Comparison of ENCODE assay signal across 9 cellular contexts in genomic region chr2:68908392-68908970, GRCh38. TPM values are rescaled to one million over a fixed set of nuclear protein-coding genes. Genes with fewer than 3 reads are reported as not detected.
DNase-seq lines count a peak whose midpoint lies in the region; ATAC-seq and TF ChIP-seq lines count a peak whose summit lies in the region.
"Had no signal": no experiment of that assay in that cellular context is flagged by ENCODE, and none has a peak within 500 bp of the region (broad histone marks: within the 10 kb centered on the region; RNA-seq: fewer than 3 reads in every experiment).

No MANE protein-coding gene starts in this region.

- H3K4me3 ChIP-seq in Peyer's patch, result no peak overlapping the region

- H3K27me3 Mint-ChIP-seq in nephron progenitor cell (ENCODE audit: low read depth, poor library complexity), result peaks cover 7% of the 10 kb centered on the region

- intact Hi-C loops in cardiac septum (cut with DNase I), result loop anchor here (2.0 to 5.0 kb wide), 3 partner anchors 76 to 191 kb away; no protein-coding TSS in a partner anchor

- peak overlapping the region; percentile 48 to 75 (median 66) for H3K27ac ChIP-seq in Peyer's patch

- H3K4me3 Mint-ChIP-seq in nephron progenitor cell, result no peak overlapping the region
- H3K4me3 Mint-ChIP-seq: brain had no signal

- no peaks in the 10 kb centered on the region for H3K9me3 ChIP-seq in Peyer's patch

- peak; percentile 93 for DNase-seq in DMS153 (lab: John Stamatoyannopoulos, UW)
- DNase-seq in HUDEP-2 (lab: John Stamatoyannopoulos, UW; ENCODE audit: unreplicated experiment in 76 of 76), result peak in 73 of 76 experiments; percentile 6 to 90 (median 60)
- DNase-seq in Peyer's patch, result peak; percentile 63 to 95 (median 90)
- peak; percentile 71 for DNase-seq in activated T-helper 1 cell treated with Interleukin-2 at 50 U/mL for 16 hours (ENCODE audit: low read depth)
- DNase-seq in cardiac septum (ENCODE audit: low spot score), result peak; percentile 86
- DNase-seq in stimulated activated CD4-positive, alpha-beta T cell treated with anti-CD3 and anti-CD28 coated beads, Interleukin-12 subunit alpha, Interleukin-12 subunit beta, amount 100 ng/mL, for 4 hours, result peak; percentile 69
- DNase-seq in nephron progenitor cell, result no peak

- peaks cover 0 to 11% (median 9%) of the 10 kb centered on the region in 4 donors for H3K4me1 ChIP-seq in Peyer's patch

- H3K36me3 Mint-ChIP-seq in nephron progenitor cell (ENCODE audit: low read depth), result no peaks in the 10 kb centered on the region
- H3K36me3 Mint-ChIP-seq: brain had no signal

- peaks cover 7% of the 10 kb centered on the region for H3K4me1 Mint-ChIP-seq in nephron progenitor cell

- peak; percentile 96 for ATAC-seq in GM21526 (IDR thresholded peaks at IDR 0.05; ENCODE audit: low FRiP score, unreplicated experiment)

- H3K27ac Mint-ChIP-seq in nephron progenitor cell, result no peak overlapping the region
- H3K27ac Mint-ChIP-seq: brain had no signal

- H3K27me3 ChIP-seq in Peyer's patch, result no peaks in the 10 kb centered on the region

- no peak for TF ChIP-seq POLR2A in Peyer's patch (IDR thresholded peaks at IDR 0.05)

- TF ChIP-seq CTCF in Peyer's patch (IDR thresholded peaks at IDR 0.05) (no peak), nephron progenitor cell (IDR thresholded peaks at IDR 0.05) (no peak)

- H3K36me3 ChIP-seq in Peyer's patch, result no peaks in the 10 kb centered on the region

- H3K9me3 Mint-ChIP-seq in nephron progenitor cell, result peaks cover 15% of the 10 kb centered on the region

RNA-seq across cellular contexts. Expression of gene BMP10, which starts 37.3 kb away (rescaled TPM):
- total RNA-seq in Peyer's patch (not detected), cardiac septum (0.83 TPM)

RNA-seq across cellular contexts. Expression of gene GKN2, which starts 44.2 kb away (rescaled TPM):
- not detected for total RNA-seq in Peyer's patch
- total RNA-seq in cardiac septum, result not detected
